ENCODE assay signal across 8 cellular contexts in genomic region chr2:28716265-28716865, GRCh38. TPM values are rescaled to one million over a fixed set of nuclear protein-coding genes. Genes with fewer than 3 reads are reported as not detected.
DNase-seq lines count a peak whose midpoint lies in the region; ATAC-seq and TF ChIP-seq lines count a peak whose summit lies in the region.

No MANE protein-coding gene starts in this region.

- no peaks in the 10 kb centered on the region for H3K27me3 Mint-ChIP-seq in naive B cell

- H3K36me3 Mint-ChIP-seq in naive B cell = no peaks in the 10 kb centered on the region

- ATAC-seq in HG02798 (IDR thresholded peaks at IDR 0.05; ENCODE audit: poor library complexity, unreplicated experiment) (peak; percentile 41), naive B cell (ENCODE audit: low read depth in 2 of 2) (peak; percentile 66 to 76), GM18505 (IDR thresholded peaks at IDR 0.05; ENCODE audit: unreplicated experiment) (no peak), HG02610 (IDR thresholded peaks at IDR 0.05; ENCODE audit: unreplicated experiment) (no peak)

- peaks cover 0 to 10% (median 2%) of the 10 kb centered on the region in 4 donors for H3K4me1 ChIP-seq in Peyer's patch

- H3K27ac Mint-ChIP-seq in naive B cell = peak overlapping the region; percentile 3 to 78 (median 57)

- H3K27ac ChIP-seq in Peyer's patch = peak overlapping the region; percentile 15 to 73 (median 51)

- no peak for TF ChIP-seq POLR2A in Peyer's patch (IDR thresholded peaks at IDR 0.05)
- no peak for TF ChIP-seq POLR2A in GM18505 (IDR thresholded peaks at IDR 0.05; ENCODE audit: borderline replicate concordance, extremely low read depth, insufficient read depth, insufficient read length)

- H3K4me1 Mint-ChIP-seq in naive B cell = peaks cover 9 to 13% (median 9%) of the 10 kb centered on the region in 3 donors

- H3K4me3 Mint-ChIP-seq in naive B cell = no peak overlapping the region

- H3K9me3 Mint-ChIP-seq in naive B cell = peaks cover 0 to 2% (median 0%) of the 10 kb centered on the region in 7 donors

- peak in 1 of 6 experiments; percentile 14 for TF ChIP-seq CTCF in Peyer's patch (IDR thresholded peaks at IDR 0.05)

- H3K27me3 ChIP-seq in Peyer's patch = no peaks in the 10 kb centered on the region

- no peaks in the 10 kb centered on the region for H3K9me3 ChIP-seq in Peyer's patch

- H3K36me3 ChIP-seq in Peyer's patch = no peaks in the 10 kb centered on the region

- no peak overlapping the region for H3K4me3 ChIP-seq in Peyer's patch

- peak in 9 of 14 donors; percentile 5 to 38 (median 17) for DNase-seq in C1 segment of cervical spinal cord (lab: John Stamatoyannopoulos, UW)
- DNase-seq in Peyer's patch = peak in 1 of 3 donors; percentile 60
- peak; percentile 69 for DNase-seq in epidermal melanocyte (ENCODE audit: insufficient read length, low spot score)
- DNase-seq in naive B cell = peak; percentile 18
- no peak for DNase-seq in effector CD8-positive, alpha-beta T cell (lab: John Stamatoyannopoulos, UW)

RNA-seq across cellular contexts. Expression of gene PPP1CB, which starts 35.3 kb away (rescaled TPM):
- 100 to 1,000 TPM in 3 of 4 donors, 10 to 100 TPM in 1; 92.8 to 200 (median 123) TPM for total RNA-seq in Peyer's patch
- 10 to 100 TPM; 62.4 to 93.3 (median 86.9) TPM for polyA plus RNA-seq in naive B cell (ENCODE audit: low read depth in 6 of 6)

Comparison
In these comparisons a context has a peak if more than half of its experiments do, and no peak if none do; other contexts are left out.
1. ATAC-seq: peak in HG02798 (single experiment) and naive B cell (2 of 2); none in GM18505 (single experiment) and HG02610 (single experiment).